ENCODE assay signal across 9 cellular contexts in genomic region chr17:81090361-81091133, GRCh38. TPM values are rescaled to one million over a fixed set of nuclear protein-coding genes. Genes with fewer than 3 reads are reported as not detected.
DNase-seq lines count a peak whose midpoint lies in the region; ATAC-seq, FAIRE-seq and TF ChIP-seq lines count a peak whose summit lies in the region.
"Had no signal": no experiment of that assay in that cellular context is flagged by ENCODE, and none has a peak within 500 bp of the region (broad histone marks: within the 10 kb centered on the region; RNA-seq: fewer than 3 reads in every experiment).

No MANE protein-coding gene starts in this region.

- ATAC-seq in HG02981 (IDR thresholded peaks at IDR 0.05; ENCODE audit: unreplicated experiment) (no peak), HG03439 (IDR thresholded peaks at IDR 0.05; ENCODE audit: unreplicated experiment) (no peak)

- H3K4me3 ChIP-seq in bronchial epithelial cell (ENCODE audit: low read depth, low read length), result no peak overlapping the region

- H3K27me3 ChIP-seq in bronchial epithelial cell (ENCODE audit: control insufficient read depth, insufficient read depth, low read length), result no peaks in the 10 kb centered on the region

- FAIRE-seq in bronchial epithelial cell (lab: Jason Lieb, UNC), result peak; percentile 18

- H3K36me3 ChIP-seq in bronchial epithelial cell (ENCODE audit: control insufficient read depth, insufficient read depth, low read length), result peaks cover 19% of the 10 kb centered on the region

- H3K4me3 Mint-ChIP-seq in nephron progenitor cell, result no peak overlapping the region

- H3K36me3 Mint-ChIP-seq in nephron progenitor cell (ENCODE audit: low read depth), result no peaks in the 10 kb centered on the region
- H3K36me3 Mint-ChIP-seq: naive B cell had no signal

- DNase-seq in EH (ENCODE audit: low read depth) (peak; percentile 27), NOMO-1 treated with DMSO at 0.1 percent for 48 hours (lab: John Stamatoyannopoulos, UW; ENCODE audit: unreplicated experiment) (peak; percentile 81), bronchial epithelial cell (ENCODE audit: low read depth) (peak; percentile 61), nephron progenitor cell (peak; percentile 46), RKO (ENCODE audit: low spot score) (no peak), NCI-H510A (lab: John Stamatoyannopoulos, UW) (no peak)
- DNase-seq: naive B cell had no signal

- no peak for TF ChIP-seq CTCF in bronchial epithelial cell (IDR thresholded peaks at IDR 0.05; ENCODE audit: insufficient read depth, low read length, severe bottlenecking)
- TF ChIP-seq CTCF in nephron progenitor cell (IDR thresholded peaks at IDR 0.05), result no peak

- peaks cover 4% of the 10 kb centered on the region for H3K27me3 Mint-ChIP-seq in nephron progenitor cell (ENCODE audit: low read depth, poor library complexity)

- H3K27ac Mint-ChIP-seq in nephron progenitor cell, result no peak overlapping the region
- H3K27ac Mint-ChIP-seq: naive B cell had no signal

- no peaks in the 10 kb centered on the region for H3K9me3 Mint-ChIP-seq in nephron progenitor cell
- H3K9me3 Mint-ChIP-seq: naive B cell had no signal

- peaks cover 35% of the 10 kb centered on the region for H3K4me1 Mint-ChIP-seq in nephron progenitor cell
- H3K4me1 Mint-ChIP-seq: naive B cell had no signal

RNA-seq across cellular contexts. Expression of gene BAIAP2, which starts 55.6 kb away (rescaled TPM):
- 48.7 and 60.3 TPM in 2 replicates for total RNA-seq in bronchial epithelial cell

Comparison
In these comparisons a context has a peak if more than half of its experiments do, and no peak if none do; other contexts are left out.
1. DNase-seq: peak in EH (single experiment), NOMO-1 treated with DMSO at 0.1 percent for 48 hours (single experiment), bronchial epithelial cell (single experiment) and nephron progenitor cell (single experiment); none in RKO (single experiment) and NCI-H510A (single experiment).